ENCODE assay signal across 8 cellular contexts in the genomic region with DNA sequence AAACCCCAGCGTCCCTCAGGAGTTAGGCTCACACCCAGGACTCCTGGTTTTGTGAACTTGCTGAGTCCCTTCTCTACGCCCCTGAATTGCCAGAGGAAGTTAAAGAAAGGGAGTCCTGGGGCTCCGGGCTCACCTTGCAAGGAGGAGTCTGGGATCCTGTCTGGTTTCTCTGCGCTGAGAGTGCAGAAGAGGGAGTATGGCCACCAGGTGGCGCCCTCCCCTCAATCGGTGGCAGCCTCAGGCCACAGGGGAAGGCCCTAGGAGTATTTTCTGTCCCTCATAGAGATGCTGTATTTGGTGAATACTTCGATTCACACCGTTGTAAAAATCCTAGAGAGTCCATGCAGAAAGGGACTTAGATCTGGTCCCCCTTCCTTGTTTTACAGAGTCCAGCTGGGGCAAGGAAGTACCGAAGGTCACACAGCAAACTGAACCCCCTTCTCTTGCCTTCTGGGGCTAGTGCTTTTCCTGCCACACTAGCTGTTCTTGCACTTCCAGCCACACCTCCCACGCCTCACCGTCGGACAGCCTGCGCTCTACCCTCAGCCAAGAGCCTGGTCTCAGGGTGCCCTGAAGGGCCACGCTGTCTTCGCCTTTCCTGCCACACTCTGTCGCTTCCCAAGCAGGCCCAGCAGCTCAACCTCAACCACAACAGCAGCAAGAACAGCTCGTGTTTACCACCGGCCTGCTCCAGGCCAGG. TPM values are rescaled to one million over a fixed set of nuclear protein-coding genes. Genes with fewer than 3 reads are reported as not detected.
A peak's percentile ranks its signal among the peaks of the same experiment; 100 is the strongest.
DNase-seq lines count a peak whose midpoint lies in the region; ATAC-seq and TF ChIP-seq lines count a peak whose summit lies in the region.

No MANE protein-coding gene starts in this region.

- dilution Hi-C loops in mammary epithelial cell (cut with HindIII; ENCODE audit: low sequenced_read_pairs), result no loop called here

- no peaks in the 10 kb centered on the region for H3K4me1 ChIP-seq in mammary epithelial cell (ENCODE audit: insufficient read depth, low read length)

- DNase-seq in activated gamma-delta T cell treated with Interleukin-2 at 50 U/mL for 16 hours (peak; percentile 73), activated gamma-delta T cell (lab: John Stamatoyannopoulos, UW) (no peak), NCI-H1417 (lab: John Stamatoyannopoulos, UW) (peak; percentile 43 to 80 (median 71)), WERI-Rb-1 (peak; percentile 82), mammary epithelial cell (peak; percentile 59), left colon (peak in 1 of 2 donors; percentile 86)
- peak; percentile 81 for DNase-seq in stimulated activated CD4-positive, alpha-beta T cell treated with anti-CD3 and anti-CD28 coated beads, Interleukin-4, amount 100 ng/mL, for 1 hour

- H3K9ac ChIP-seq in mammary epithelial cell (ENCODE audit: insufficient read depth, low read length), result no peak overlapping the region

- peak; percentile 89 for TF ChIP-seq CTCF in WERI-Rb-1 (IDR thresholded peaks at IDR 0.05; ENCODE audit: low read depth, low read length)
- TF ChIP-seq CTCF in mammary epithelial cell (conservative IDR thresholded peaks at IDR 0.05 in 1 of 2, IDR thresholded peaks at IDR 0.05 in 1 of 2; ENCODE audit: extremely low read depth in 1 of 2, insufficient read depth in 1 of 2, low read depth in 1 of 2, low read length in 2 of 2), result peak; percentile 89 to 94

- no peaks in the 10 kb centered on the region for H4K20me1 ChIP-seq in mammary epithelial cell (ENCODE audit: insufficient read depth, low read length)

- ATAC-seq in HG02759 (IDR thresholded peaks at IDR 0.05; ENCODE audit: unreplicated experiment) (peak; percentile 97), left colon (peak; percentile 94)

- in situ Hi-C loops in mammary epithelial cell (cut with MboI; ENCODE audit: low sequenced_read_pairs in 2 of 2), result loop anchor here (5.0 to 10.0 kb wide), 3 partner anchors 137 to 167 kb away; no protein-coding TSS in a partner anchor

- H3K4me2 ChIP-seq in mammary epithelial cell (ENCODE audit: insufficient read depth, low read depth, low read length), result no peak overlapping the region

- H3K79me2 ChIP-seq in mammary epithelial cell (ENCODE audit: insufficient read depth, low read length), result no peaks in the 10 kb centered on the region

- no peak overlapping the region for H3K27ac ChIP-seq in WERI-Rb-1
- no peak overlapping the region for H3K27ac ChIP-seq in mammary epithelial cell (ENCODE audit: insufficient read depth, low read depth, low read length)

- H3K27me3 ChIP-seq in WERI-Rb-1 (ENCODE audit: insufficient read depth, low read depth, severe bottlenecking), result no peaks in the 10 kb centered on the region
- H3K27me3 ChIP-seq in mammary epithelial cell (ENCODE audit: insufficient read depth, low read length), result peaks cover 16% of the 10 kb centered on the region

- CTCF ChIA-PET in mammary epithelial cell (lab: Charles Lee; ENCODE audit: low non-redundant PET), result no interaction called here

- H3K4me3 ChIP-seq in WERI-Rb-1 (ENCODE audit: low read depth, low read length) (no peak overlapping the region), mammary epithelial cell (replicated peaks in 1 of 3; ENCODE audit: insufficient read depth in 1 of 3, low read depth in 2 of 3, low read length in 3 of 3) (no peak overlapping the region)

- H3K9me3 ChIP-seq in WERI-Rb-1 (ENCODE audit: severe bottlenecking) (no peaks in the 10 kb centered on the region), mammary epithelial cell (replicated peaks; ENCODE audit: insufficient read depth, low read length) (no peaks in the 10 kb centered on the region)

- H2AFZ ChIP-seq in mammary epithelial cell (ENCODE audit: low read depth, low read length), result no peak overlapping the region

- 41% methylated on average over 15 of the region's 18 CpGs for WGBS in mammary epithelial cell (ENCODE audit: low coverage, missing lambda C conversion rate)

- intact Hi-C loops in mammary epithelial cell (cut with micrococcal nuclease), result loop anchor here (1.0 to 5.0 kb wide), 5 partner anchors 53 to 486 kb away; no protein-coding TSS in a partner anchor
- intact Hi-C loops in left colon (cut with DNase I, micrococcal nuclease), result loop anchor here in 1 of 2 donors (2.0 kb wide), 1 partner anchor 143 kb away; no protein-coding TSS in a partner anchor

- H3K36me3 ChIP-seq in WERI-Rb-1, result no peaks in the 10 kb centered on the region
- H3K36me3 ChIP-seq in mammary epithelial cell (ENCODE audit: insufficient read depth, low read length), result no peaks in the 10 kb centered on the region

- BruUV-seq in mammary epithelial cell (replicated peaks; lab: Mats Ljungman, UMichigan), result no TSS peak

RNA-seq across cellular contexts. Expression of a gene that starts 10.2 kb away (rescaled TPM):
- total RNA-seq in mammary epithelial cell (not detected), left colon (1 to 10 TPM in 1 of 2 donors, not detected in 1; 4.4 TPM)
- not detected for polyA plus RNA-seq in mammary epithelial cell
- polyA minus RNA-seq in mammary epithelial cell, result not detected

RNA-seq across cellular contexts. Expression of a gene that starts 22.0 kb away (rescaled TPM):
- total RNA-seq in mammary epithelial cell (10 to 100 TPM; 21.7 to 34.9 TPM), left colon (10 to 100 TPM; 42.6 to 48.9 TPM)
- 18.4 TPM for polyA plus RNA-seq in mammary epithelial cell
- 3.8 TPM for polyA minus RNA-seq in mammary epithelial cell
